ENCODE assay signal across 1 cellular context in the genomic region with DNA sequence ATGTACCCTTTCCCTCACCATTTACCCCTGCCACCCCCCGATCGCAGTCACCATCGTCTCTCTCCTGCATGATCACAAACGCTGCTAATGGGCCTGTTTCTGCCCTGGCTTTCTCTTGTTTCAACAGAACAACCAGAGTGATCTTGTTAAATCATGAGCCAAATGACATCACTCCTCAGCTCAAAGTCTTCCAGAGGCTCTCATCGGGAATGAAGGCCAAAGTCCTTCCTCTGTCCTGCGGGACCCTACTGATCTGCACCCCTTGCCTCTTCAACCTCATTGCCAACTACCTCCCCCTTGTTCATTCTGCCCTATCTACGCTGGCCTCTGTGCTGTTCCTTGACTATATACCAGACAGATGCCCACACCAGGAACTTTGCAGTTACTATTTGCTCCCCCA.
TF ChIP-seq lines count a peak whose summit lies in the region.

No MANE protein-coding gene starts in this region.

TF ChIP-seq in GM23338, 12 proteins besides CTCF, POLR2A, EP300 and RAD21 (continued from another document):
- TF ChIP-seq ZNF331 (CRISPR knock-in tag; IDR thresholded peaks at IDR 0.05; ENCODE audit: low read depth) (no peak), STAT1 (IDR thresholded peaks at IDR 0.05; ENCODE audit: unreplicated experiment) (no peak)
